ENCODE assay signal across 22 cellular contexts in the genomic region with DNA sequence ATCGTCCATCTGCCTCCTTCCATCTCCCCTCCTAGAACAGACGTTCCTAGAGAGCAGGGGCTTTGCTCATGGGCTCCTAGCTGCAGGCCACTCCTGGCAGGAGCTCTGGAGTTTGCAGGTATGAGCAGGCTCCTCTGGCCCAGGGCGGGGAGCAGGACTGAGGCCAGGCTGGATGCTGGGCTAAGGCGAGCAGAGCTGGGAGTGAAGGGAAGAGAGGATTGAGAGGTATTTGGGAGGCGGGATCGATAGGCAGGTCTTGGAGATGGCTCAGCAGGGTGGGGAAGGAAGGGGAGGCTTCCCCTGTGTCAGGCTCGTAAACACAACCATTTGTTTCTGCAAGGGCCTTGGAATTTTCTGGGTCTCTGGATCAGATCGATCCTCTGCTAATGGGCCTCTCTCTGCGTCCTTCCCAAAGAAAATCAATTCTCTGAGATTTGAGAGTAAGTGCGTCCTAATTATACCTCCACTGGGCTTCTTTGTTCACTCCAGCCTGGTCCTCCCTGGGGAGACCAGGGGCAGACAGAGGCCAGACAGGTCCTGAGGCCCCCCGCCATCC.
DNase-seq lines count a peak whose midpoint lies in the region; ATAC-seq, FAIRE-seq and TF ChIP-seq lines count a peak whose summit lies in the region.
"Had no signal": no experiment of that assay in that cellular context is flagged by ENCODE, and none has a peak within 500 bp of the region (broad histone marks: within the 10 kb centered on the region; RNA-seq: fewer than 3 reads in every experiment).

No MANE protein-coding gene starts in this region.

- H3K36me3 ChIP-seq in BLaER1 (peaks cover 37% of the 10 kb centered on the region; the same call in 1 of the 2 replicates), HUES6 (ENCODE audit: control insufficient read depth, insufficient read depth, low read length) (no peaks in the 10 kb centered on the region), H1 (ENCODE audit: control insufficient read depth in 2 of 4, insufficient read depth in 4 of 4, low read length in 3 of 4) (no peaks in the 10 kb centered on the region), mesendoderm (ENCODE audit: control insufficient read depth, insufficient read depth, low read length) (no peaks in the 10 kb centered on the region), hepatocyte (replicated peaks; ENCODE audit: insufficient read depth, low read depth) (no peaks in the 10 kb centered on the region)
- H3K36me3 ChIP-seq: MG63 had no signal

- H2BK12ac ChIP-seq in H1 (ENCODE audit: low read depth, low read length), result 0 out of 2 replicates have a peak overlapping the region, but pooled peaks have one; percentile 33

- POLR2A ChIA-PET in H1 (lab: Charles Lee; ENCODE audit: partially characterized antibody), result no interaction called here

- H2BK5ac ChIP-seq in H1 (ENCODE audit: low read depth, low read length), result peak overlapping the region; percentile 35; the same call in 1 of the 2 replicates
- H2BK5ac ChIP-seq in mesendoderm (ENCODE audit: low read length), result no peak overlapping the region

- no peak overlapping the region for H3K14ac ChIP-seq in H1 (ENCODE audit: insufficient read length)

- H2BK20ac ChIP-seq in H1 (ENCODE audit: low read length), result 0 out of 2 replicates have a peak overlapping the region, but pooled peaks have one; percentile 18

- H3K4me1 ChIP-seq in BLaER1 (peaks cover 33% of the 10 kb centered on the region), HUES6 (ENCODE audit: control insufficient read depth, insufficient read depth, low read length) (peaks cover 47% of the 10 kb centered on the region), H1 (replicated peaks in 1 of 4; ENCODE audit: control insufficient read depth in 3 of 4, insufficient read depth in 4 of 4, low read length in 3 of 4) (peaks cover 4 to 26% (median 15%) of the 10 kb centered on the region in 4 experiments), mesendoderm (ENCODE audit: control insufficient read depth, low read depth, low read length) (peaks cover 7% of the 10 kb centered on the region), hepatocyte (ENCODE audit: insufficient read depth) (no peaks in the 10 kb centered on the region)

- ATAC-seq in HG03139 (IDR thresholded peaks at IDR 0.05; ENCODE audit: unreplicated experiment) (no peak), GM19467 (IDR thresholded peaks at IDR 0.05; ENCODE audit: unreplicated experiment) (no peak)
- ATAC-seq: GM12878, SK-N-SH treated with all-trans-retinoic acid at 6 μM for 48 hours had no signal

- H2BK15ac ChIP-seq in H1 (ENCODE audit: low read length), result no peak overlapping the region
- H2BK15ac ChIP-seq in mesendoderm (replicated peaks; ENCODE audit: low read depth), result no peak overlapping the region

- TF ChIP-seq EP300 in H1 (IDR thresholded peaks at IDR 0.05; ENCODE audit: borderline replicate concordance in 1 of 2, low read depth in 2 of 2, low read length in 2 of 2), result no peak

- H3K9me3 ChIP-seq in BLaER1, result 0 out of 2 replicates have a peak, but pooled peaks cover under 1% of the 10 kb centered on the region
- peaks cover 3% of the 10 kb centered on the region for H3K9me3 ChIP-seq in HUES6 (ENCODE audit: control insufficient read depth, insufficient read depth, low read depth, low read length)
- H3K9me3 ChIP-seq in H1 (ENCODE audit: insufficient read depth in 2 of 2, low read depth in 1 of 2, low read length in 1 of 2), result peaks cover 0 to 2% of the 10 kb centered on the region in 2 experiments; a peak in 1 of 4 replicates
- H3K9me3 ChIP-seq in hepatocyte (ENCODE audit: low read depth), result no peaks in the 10 kb centered on the region
- H3K9me3 ChIP-seq: MG63 had no signal

- H3K4me2 ChIP-seq in BLaER1 (peak overlapping the region; percentile 76), H1 (ENCODE audit: insufficient read depth in 1 of 2, low read depth in 2 of 2, low read length in 2 of 2) (no peak overlapping the region), mesendoderm (ENCODE audit: low read length) (no peak overlapping the region), hepatocyte (no peak overlapping the region)

- H3K4me3 ChIP-seq in BLaER1, result no peak overlapping the region
- no peak overlapping the region for H3K4me3 ChIP-seq in HUES6 (ENCODE audit: low read depth, low read length)
- no peak overlapping the region for H3K4me3 ChIP-seq in H1 (ENCODE audit: extremely low read depth in 1 of 4, insufficient read depth in 2 of 4, low read depth in 3 of 4, low read length in 4 of 4)
- no peak overlapping the region for H3K4me3 ChIP-seq in mesendoderm (ENCODE audit: low read length)
- H3K4me3 ChIP-seq in hepatocyte, result no peak overlapping the region
- H3K4me3 ChIP-seq: GM12878, GM23248, MG63 had no signal

- no peaks in the 10 kb centered on the region for H3K79me1 ChIP-seq in H1 (ENCODE audit: low read depth, low read length)
- H3K79me1 ChIP-seq in mesendoderm (ENCODE audit: low read length), result no peaks in the 10 kb centered on the region

- no peak overlapping the region; the same call in 1 of the 2 replicates for H3K18ac ChIP-seq in H1 (ENCODE audit: extremely low read depth, low read length)
- peak overlapping the region; percentile 2 for H3K18ac ChIP-seq in mesendoderm (ENCODE audit: low read length)

- 58% methylated on average over 11 of the region's 11 CpGs; no CpG with 5 or more reads in 1 of the 2 experiments for WGBS in H1 (ENCODE audit: extremely low coverage in 1 of 2, insufficient coverage in 1 of 2, insufficient read length in 1 of 2, insufficient replicate concordance in 2 of 2, low coverage in 1 of 2, low lambda C conversion rate in 2 of 2, missing lambda C conversion rate in 1 of 2), 2 experiments
- WGBS in mesendoderm (ENCODE audit: extremely low coverage, insufficient coverage, low lambda C conversion rate), result no CpG with 5 or more reads among the region's 11 CpGs
- WGBS in hepatocyte (ENCODE audit: low lambda C conversion rate, missing lambda C conversion rate), result 69% methylated on average over 11 of the region's 11 CpGs

- H3K23me2 ChIP-seq in H1 (ENCODE audit: low read depth, low read length), result no peaks in the 10 kb centered on the region

- H3K27ac ChIP-seq in BLaER1 (peak overlapping the region; percentile 61), HUES6 (ENCODE audit: low read depth, low read length) (peak overlapping the region; percentile 51; the same call in 1 of the 2 replicates), H1 (ENCODE audit: low read depth, low read length) (no peak overlapping the region), mesendoderm (ENCODE audit: low read depth, low read length) (peak overlapping the region; percentile 13), hepatocyte (no peak overlapping the region)
- H3K27ac ChIP-seq: GM23248 had no signal

- H3K79me2 ChIP-seq in H1 (ENCODE audit: control insufficient read depth in 1 of 2, insufficient read depth in 2 of 2, low read length in 2 of 2) (no peaks in the 10 kb centered on the region), mesendoderm (ENCODE audit: control insufficient read depth, insufficient read depth, low read length) (no peaks in the 10 kb centered on the region), hepatocyte (no peaks in the 10 kb centered on the region)

- peak overlapping the region; percentile 39 for H3K9ac ChIP-seq in BLaER1
- no peak overlapping the region for H3K9ac ChIP-seq in HUES6 (ENCODE audit: low read length)
- H3K9ac ChIP-seq in H1 (replicated peaks in 1 of 4; ENCODE audit: extremely low read depth in 1 of 4, low read depth in 3 of 4, low read length in 3 of 4), result no peak overlapping the region
- no peak overlapping the region for H3K9ac ChIP-seq in mesendoderm (ENCODE audit: low read length)
- H3K9ac ChIP-seq: GM23248 had no signal

- H3K9me2 ChIP-seq in hepatocyte (replicated peaks; ENCODE audit: insufficient read depth), result no peaks in the 10 kb centered on the region

- no peak overlapping the region for H4K91ac ChIP-seq in H1 (replicated peaks; ENCODE audit: insufficient read length, low read length)

- H2BK120ac ChIP-seq in H1 (replicated peaks; ENCODE audit: low read depth, low read length), result no peak overlapping the region
- H2BK120ac ChIP-seq in mesendoderm (ENCODE audit: low read depth, low read length), result no peak overlapping the region

- no peak for TF ChIP-seq RAD21 in H1 (IDR thresholded peaks at IDR 0.05 in 1 of 2, conservative IDR thresholded peaks at IDR 0.05 in 1 of 2; ENCODE audit: low read depth in 2 of 2, low read length in 2 of 2)

- 0 out of 2 replicates have a peak overlapping the region, but pooled peaks have one; percentile 1 for H2AFZ ChIP-seq in H1 (ENCODE audit: low read length)
- no peak overlapping the region for H2AFZ ChIP-seq in hepatocyte
- H2AFZ ChIP-seq: GM23248 had no signal

- H4K8ac ChIP-seq in H1 (ENCODE audit: extremely low read depth, insufficient read depth, low read length) (no peak overlapping the region), mesendoderm (ENCODE audit: low read depth, low read length) (no peak overlapping the region)

- H3K27me3 ChIP-seq in BLaER1 (no peaks in the 10 kb centered on the region), HUES6 (ENCODE audit: control insufficient read depth, insufficient read depth, low read length) (no peaks in the 10 kb centered on the region), H1 (replicated peaks in 1 of 4; ENCODE audit: control insufficient read depth in 3 of 4, extremely low read depth in 1 of 4, insufficient read depth in 3 of 4, low read length in 3 of 4) (no peaks in the 10 kb centered on the region), mesendoderm (ENCODE audit: insufficient read depth, low read length, poor library complexity) (no peaks in the 10 kb centered on the region), hepatocyte (no peaks in the 10 kb centered on the region)
- H3K27me3 ChIP-seq: MG63 had no signal

- no peak for FAIRE-seq in H1 (lab: Jason Lieb, UNC)
- FAIRE-seq: GM12878 had no signal

- no peak overlapping the region for H3K23ac ChIP-seq in H1 (ENCODE audit: insufficient read length)
- H3K23ac ChIP-seq in mesendoderm (ENCODE audit: low read length), result no peak overlapping the region

- no peak for TF ChIP-seq POLR2A in H1 (IDR thresholded peaks at IDR 0.05; ENCODE audit: control extremely low read depth in 1 of 2, low read depth in 2 of 2, low read length in 2 of 2)

- CTCF ChIA-PET in H1 (lab: Charles Lee; ENCODE audit: partially characterized antibody), result interaction anchor here (3.2 kb wide), 1 partner anchor 123 kb away, joined by 16 read pairs; no protein-coding TSS in a partner anchor

- DNase-seq in H1 (ENCODE audit: low read depth in 1 of 2, low spot score in 2 of 2) (no peak), mesendoderm (peak; percentile 86), hepatocyte (ENCODE audit: low spot score) (no peak), NOMO-1 (lab: John Stamatoyannopoulos, UW; ENCODE audit: unreplicated experiment in 2 of 2) (no peak)
- DNase-seq: DND-41, GDM1, GM23248, HFFc6, IMR-90, Karpas-422, MG63, NCI-H1092, NCI-H2107, NCI-H446 treated with DMSO at 0.1 percent for 48 hours, NCI-H748 treated with DMSO at 0.1 percent for 48 hours, SHP77 had no signal

- no peak overlapping the region for H3K56ac ChIP-seq in H1 (replicated peaks; ENCODE audit: insufficient read length, low read depth, low read length)
- peak overlapping the region; percentile 36 for H3K56ac ChIP-seq in mesendoderm (ENCODE audit: low read length)

- peaks cover 27% of the 10 kb centered on the region; the same call in 1 of the 2 replicates for H4K20me1 ChIP-seq in BLaER1
- H4K20me1 ChIP-seq in H1 (replicated peaks in 1 of 2; ENCODE audit: control insufficient read depth in 1 of 2, insufficient read depth in 2 of 2, low read length in 2 of 2), result no peaks in the 10 kb centered on the region
- no peaks in the 10 kb centered on the region for H4K20me1 ChIP-seq in hepatocyte (ENCODE audit: insufficient read depth, poor library complexity, severe bottlenecking)

- H2AK5ac ChIP-seq in H1 (ENCODE audit: low read depth, low read length), result no peak overlapping the region
- H2AK5ac ChIP-seq in mesendoderm (ENCODE audit: low read length), result no peak overlapping the region

- no peak overlapping the region for H3K4ac ChIP-seq in H1 (replicated peaks; ENCODE audit: insufficient read length, low read depth, low read length)
- H3K4ac ChIP-seq in mesendoderm (ENCODE audit: low read depth, low read length), result no peak overlapping the region

- TF ChIP-seq CTCF in H1 (IDR thresholded peaks at IDR 0.05; ENCODE audit: control extremely low read depth in 1 of 3, insufficient read depth in 1 of 3, low read depth in 1 of 3, low read length in 3 of 3) (no peak), hepatocyte (IDR thresholded peaks at IDR 0.05; ENCODE audit: poor library complexity) (no peak)

- H4K5ac ChIP-seq in H1 (ENCODE audit: insufficient read length, low read depth, low read length), result no peak overlapping the region
- no peak overlapping the region for H4K5ac ChIP-seq in mesendoderm (ENCODE audit: low read length)

Comparison
In these comparisons a context has a peak if more than half of its experiments do, and no peak if none do; other contexts are left out.
1. H3K27ac ChIP-seq: peak in BLaER1 (single experiment), HUES6 (single experiment) and mesendoderm (single experiment); none in H1 (single experiment) and hepatocyte (single experiment).